In the genomic region with DNA sequence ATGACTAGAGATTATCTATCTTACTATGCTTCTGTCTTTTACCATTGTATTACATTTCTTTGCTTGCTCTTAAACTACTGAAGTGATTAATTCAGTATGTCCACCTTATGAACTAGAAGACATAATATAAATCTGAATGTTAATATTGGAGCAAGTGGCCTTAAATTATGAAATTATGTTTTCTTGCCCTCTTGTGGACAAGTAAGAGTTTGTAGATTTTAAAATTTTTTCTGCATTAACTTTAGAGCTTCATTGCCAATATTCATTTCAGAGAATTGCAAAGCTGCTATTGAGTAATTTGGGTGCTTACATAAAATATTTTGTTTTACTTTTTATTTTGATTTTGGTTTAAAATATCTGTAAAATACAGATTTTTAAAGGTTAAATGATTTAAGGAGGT, we compare ENCODE assay signal across 14 cellular contexts. TPM values are rescaled to one million over a fixed set of nuclear protein-coding genes. Genes with fewer than 3 reads are reported as not detected.
DNase-seq lines count a peak whose midpoint lies in the region; ATAC-seq and TF ChIP-seq lines count a peak whose summit lies in the region.
"Had no signal": no experiment of that assay in that cellular context is flagged by ENCODE, and none has a peak within 500 bp of the region (broad histone marks: within the 10 kb centered on the region; RNA-seq: fewer than 3 reads in every experiment).

No MANE protein-coding gene starts in this region.

- H3K27ac Mint-ChIP-seq in nephron = no peak overlapping the region
- H3K27ac Mint-ChIP-seq in activated T-cell treated with anti-CD3 and anti-CD28 coated beads, Interleukin-2, amount 50 U/mL, for 24 hours = no peak overlapping the region
- H3K27ac Mint-ChIP-seq: naive B cell had no signal

- DNase-seq in COLO829 (ENCODE audit: low spot score) = peak; percentile 1
- DNase-seq in Kasumi-1 (lab: John Stamatoyannopoulos, UW) = peak; percentile 18 to 51
- DNase-seq in cardiac fibroblast (ENCODE audit: low read depth in 2 of 2) = peak; percentile 23 to 36
- no peak for DNase-seq in Right ventricle myocardium superior
- DNase-seq in activated T-cell treated with anti-CD3 and anti-CD28 coated beads, Interleukin-2, amount 50 U/mL, for 24 hours = no peak
- DNase-seq in HuH-7.5 (ENCODE audit: low spot score) = no peak
- DNase-seq: activated gamma-delta T cell treated with Interleukin-2 at 50 U/mL for 16 hours, DMS153, naive B cell, NCI-H2029, NCI-H526 treated with DMSO at 0.1 percent for 48 hours had no signal

- no peaks in the 10 kb centered on the region for H3K27me3 Mint-ChIP-seq in nephron (ENCODE audit: low read depth)
- no peaks in the 10 kb centered on the region for H3K27me3 Mint-ChIP-seq in activated T-cell treated with anti-CD3 and anti-CD28 coated beads, Interleukin-2, amount 50 U/mL, for 24 hours
- H3K27me3 Mint-ChIP-seq: naive B cell had no signal

- ATAC-seq in Right ventricle myocardium superior (ENCODE audit: poor library complexity) = no peak

- TF ChIP-seq CTCF in cardiac fibroblast (IDR thresholded peaks at IDR 0.05; ENCODE audit: low read depth, low read length) (peak; percentile 17), nephron (IDR thresholded peaks at IDR 0.05; ENCODE audit: unreplicated experiment in 3 of 3) (peak in 2 of 3 experiments; percentile 17 to 24)

- intact Hi-C loops in Right ventricle myocardium superior (cut with DNase I) = no loop called here

- H3K4me1 Mint-ChIP-seq in nephron = peaks cover 3% of the 10 kb centered on the region
- no peaks in the 10 kb centered on the region for H3K4me1 Mint-ChIP-seq in activated T-cell treated with anti-CD3 and anti-CD28 coated beads, Interleukin-2, amount 50 U/mL, for 24 hours (ENCODE audit: low read depth)
- H3K4me1 Mint-ChIP-seq: naive B cell had no signal

- peaks cover 3% of the 10 kb centered on the region for H3K9me3 Mint-ChIP-seq in nephron
- H3K9me3 Mint-ChIP-seq in activated T-cell treated with anti-CD3 and anti-CD28 coated beads, Interleukin-2, amount 50 U/mL, for 24 hours = no peaks in the 10 kb centered on the region

- peaks cover 14% of the 10 kb centered on the region for H3K36me3 Mint-ChIP-seq in nephron (ENCODE audit: low read depth)
- no peaks in the 10 kb centered on the region for H3K36me3 Mint-ChIP-seq in activated T-cell treated with anti-CD3 and anti-CD28 coated beads, Interleukin-2, amount 50 U/mL, for 24 hours (ENCODE audit: low read depth)
- H3K36me3 Mint-ChIP-seq: naive B cell had no signal

- H3K4me3 Mint-ChIP-seq in nephron = no peak overlapping the region
- no peak overlapping the region for H3K4me3 Mint-ChIP-seq in activated T-cell treated with anti-CD3 and anti-CD28 coated beads, Interleukin-2, amount 50 U/mL, for 24 hours
- H3K4me3 Mint-ChIP-seq: naive B cell had no signal

- no peak overlapping the region for H3K4me3 ChIP-seq in cardiac fibroblast (replicated peaks in 1 of 2; ENCODE audit: low read depth in 2 of 2, low read length in 2 of 2)
- H3K4me3 ChIP-seq: ascending aorta had no signal

RNA-seq across cellular contexts. Expression of gene RANBP17, which starts 55.3 kb away (rescaled TPM):
- 2.9 TPM for total RNA-seq in Right ventricle myocardium superior
- total RNA-seq: T-helper 2 cell treated with Interferon-gamma antibody and Interleukin-4, amounts not matched to agents 100 ng/mL and 5 ng/mL, for 36 hours had no signal

Comparison
In these comparisons a context has a peak if more than half of its experiments do, and no peak if none do; other contexts are left out.
1. DNase-seq: peak in COLO829 (single experiment), Kasumi-1 (2 of 2) and cardiac fibroblast (2 of 2); none in Right ventricle myocardium superior (single experiment), activated T-cell treated with anti-CD3 and anti-CD28 coated beads, Interleukin-2, amount 50 U/mL, for 24 hours (single experiment) and HuH-7.5 (single experiment).